2 cellular contexts compared by ENCODE assay signal in the genomic region with DNA sequence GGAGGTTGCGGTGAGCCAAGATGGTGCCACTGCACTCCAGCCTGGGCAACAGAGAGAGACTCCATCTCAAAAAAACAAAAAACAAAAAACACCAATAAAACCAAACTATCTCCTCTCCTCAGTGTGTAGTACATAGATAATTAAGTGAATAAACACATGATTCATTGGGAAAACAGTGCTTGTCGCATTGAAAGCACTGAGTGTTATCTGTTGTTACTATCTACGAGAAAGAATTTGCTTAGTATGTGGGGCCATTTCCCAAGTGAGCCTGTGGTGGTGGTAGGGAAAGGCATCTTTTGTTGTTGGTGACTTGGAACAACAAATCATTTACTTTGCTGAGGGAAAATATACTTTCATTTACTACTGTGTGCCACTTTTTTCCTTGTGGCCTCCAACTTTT.
TF ChIP-seq lines count a peak whose summit lies in the region.

No MANE protein-coding gene starts in this region.

TF ChIP-seq in IMR-90, 13 proteins besides CTCF, POLR2A, EP300 and RAD21:
- TF ChIP-seq MAFK (IDR thresholded peaks at IDR 0.05; ENCODE audit: low read depth, low read length) = no peak; the same call in 1 of the 2 replicates
- TF ChIP-seq CEBPB (IDR thresholded peaks at IDR 0.05; ENCODE audit: low read depth, low read length) = 0 out of 2 replicates have a peak, but pooled peaks have one; percentile 7
- TF ChIP-seq SMC3 (IDR thresholded peaks at IDR 0.05; ENCODE audit: low read depth, low read length) = no peak
- TF ChIP-seq MXI1 (IDR thresholded peaks at IDR 0.05; ENCODE audit: borderline replicate concordance, low read depth, low read length) = no peak
- TF ChIP-seq FOS (IDR thresholded peaks at IDR 0.05; ENCODE audit: low read depth, low read length) = 0 out of 2 replicates have a peak, but pooled peaks have one; percentile 15
- TF ChIP-seq RFX5 (IDR thresholded peaks at IDR 0.05; ENCODE audit: low read depth, low read length) = no peak
- TF ChIP-seq, protein P1, sequence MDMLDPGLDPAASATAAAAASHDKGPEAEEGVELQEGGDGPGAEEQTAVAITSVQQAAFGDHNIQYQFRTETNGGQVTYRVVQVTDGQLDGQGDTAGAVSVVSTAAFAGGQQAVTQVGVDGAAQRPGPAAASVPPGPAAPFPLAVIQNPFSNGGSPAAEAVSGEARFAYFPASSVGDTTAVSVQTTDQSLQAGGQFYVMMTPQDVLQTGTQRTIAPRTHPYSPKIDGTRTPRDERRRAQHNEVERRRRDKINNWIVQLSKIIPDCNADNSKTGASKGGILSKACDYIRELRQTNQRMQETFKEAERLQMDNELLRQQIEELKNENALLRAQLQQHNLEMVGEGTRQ (IDR thresholded peaks at IDR 0.05; ENCODE audit: low read depth, low read length) = no peak
- TF ChIP-seq BHLHE40 (IDR thresholded peaks at IDR 0.05; ENCODE audit: low read depth, low read length) = no peak
- TF ChIP-seq, protein P2, sequence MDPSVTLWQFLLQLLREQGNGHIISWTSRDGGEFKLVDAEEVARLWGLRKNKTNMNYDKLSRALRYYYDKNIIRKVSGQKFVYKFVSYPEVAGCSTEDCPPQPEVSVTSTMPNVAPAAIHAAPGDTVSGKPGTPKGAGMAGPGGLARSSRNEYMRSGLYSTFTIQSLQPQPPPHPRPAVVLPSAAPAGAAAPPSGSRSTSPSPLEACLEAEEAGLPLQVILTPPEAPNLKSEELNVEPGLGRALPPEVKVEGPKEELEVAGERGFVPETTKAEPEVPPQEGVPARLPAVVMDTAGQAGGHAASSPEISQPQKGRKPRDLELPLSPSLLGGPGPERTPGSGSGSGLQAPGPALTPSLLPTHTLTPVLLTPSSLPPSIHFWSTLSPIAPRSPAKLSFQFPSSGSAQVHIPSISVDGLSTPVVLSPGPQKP (IDR thresholded peaks at IDR 0.05; ENCODE audit: borderline replicate concordance, low read depth, low read length) = no peak
- TF ChIP-seq MAZ (IDR thresholded peaks at IDR 0.05; ENCODE audit: borderline replicate concordance, low read depth, low read length) = no peak
- no peak for TF ChIP-seq NFE2L2 (IDR thresholded peaks at IDR 0.05; ENCODE audit: low read depth, low read length)

TF ChIP-seq in HepG2, 621 proteins besides CTCF, POLR2A, EP300 and RAD21:
- TF ChIP-seq, protein P3, sequence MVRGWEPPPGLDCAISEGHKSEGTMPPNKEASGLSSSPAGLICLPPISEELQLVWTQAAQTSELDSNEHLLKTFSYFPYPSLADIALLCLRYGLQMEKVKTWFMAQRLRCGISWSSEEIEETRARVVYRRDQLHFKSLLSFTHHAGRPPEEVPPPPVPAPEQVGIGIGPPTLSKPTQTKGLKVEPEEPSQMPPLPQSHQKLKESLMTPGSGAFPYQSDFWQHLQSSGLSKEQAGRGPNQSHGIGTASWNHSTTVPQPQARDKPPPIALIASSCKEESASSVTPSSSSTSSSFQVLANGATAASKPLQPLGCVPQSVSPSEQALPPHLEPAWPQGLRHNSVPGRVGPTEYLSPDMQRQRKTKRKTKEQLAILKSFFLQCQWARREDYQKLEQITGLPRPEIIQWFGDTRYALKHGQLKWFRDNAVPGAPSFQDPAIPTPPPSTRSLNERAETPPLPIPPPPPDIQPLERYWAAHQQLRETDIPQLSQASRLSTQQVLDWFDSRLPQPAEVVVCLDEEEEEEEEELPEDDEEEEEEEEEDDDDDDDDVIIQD (CRISPR knock-in tag; IDR thresholded peaks at IDR 0.05; ENCODE audit: low read depth) = peak; percentile 89; the same call in 1 of the 2 replicates
- no peak for TF ChIP-seq ZNF570 (CRISPR knock-in tag; IDR thresholded peaks at IDR 0.05; ENCODE audit: borderline replicate concordance)
